ENCODE assay signal across 1 cellular context in genomic region chr11:65946655-65947054, GRCh38.
TF ChIP-seq lines count a peak whose summit lies in the region.

No MANE protein-coding gene starts in this region.

TF ChIP-seq in WTC11, 78 proteins besides CTCF, POLR2A, EP300 and RAD21 (continued from another document):
- TF ChIP-seq ATF3 (CRISPR knock-in tag; conservative IDR thresholded peaks at IDR 0.05) (no peak), ATF6 (CRISPR knock-in tag; IDR thresholded peaks at IDR 0.05) (no peak), TCF7 (CRISPR knock-in tag; IDR thresholded peaks at IDR 0.05; ENCODE audit: low read depth) (no peak), ZMAT4 (CRISPR knock-in tag; IDR thresholded peaks at IDR 0.05) (no peak), AFF4 (CRISPR knock-in tag; IDR thresholded peaks at IDR 0.05; ENCODE audit: borderline replicate concordance) (no peak), JAZF1 (CRISPR knock-in tag; IDR thresholded peaks at IDR 0.05) (no peak), CBFB (CRISPR knock-in tag; IDR thresholded peaks at IDR 0.05; ENCODE audit: low read depth) (no peak), FOXP4 (CRISPR knock-in tag; IDR thresholded peaks at IDR 0.05) (no peak), MLX (CRISPR knock-in tag; IDR thresholded peaks at IDR 0.05) (no peak)
